Comparison of ENCODE assay signal across 18 cellular contexts in genomic region chr6:129680633-129681032, GRCh38. TPM values are rescaled to one million over a fixed set of nuclear protein-coding genes. Genes with fewer than 3 reads are reported as not detected.
A peak's percentile ranks its signal among the peaks of the same experiment; 100 is the strongest.
DNase-seq lines count a peak whose midpoint lies in the region; ATAC-seq and TF ChIP-seq lines count a peak whose summit lies in the region.
"Had no signal": no experiment of that assay in that cellular context is flagged by ENCODE, and none has a peak within 500 bp of the region (broad histone marks: within the 10 kb centered on the region; RNA-seq: fewer than 3 reads in every experiment).

No MANE protein-coding gene starts in this region.

- no peaks in the 10 kb centered on the region for H3K36me3 Mint-ChIP-seq in osteocyte (ENCODE audit: unreplicated experiment)
- H3K36me3 Mint-ChIP-seq: WTC11 had no signal

- H3K36me3 ChIP-seq in left ventricle myocardium inferior = no peaks in the 10 kb centered on the region
- no peaks in the 10 kb centered on the region for H3K36me3 ChIP-seq in brain microvascular endothelial cell (replicated peaks)
- no peaks in the 10 kb centered on the region for H3K36me3 ChIP-seq in uterus

- H3K4me3 ChIP-seq in left ventricle myocardium inferior (no peak overlapping the region), right cardiac atrium (ENCODE audit: low read length) (no peak overlapping the region), brain microvascular endothelial cell (ENCODE audit: low read depth, low read length) (no peak overlapping the region), uterus (no peak overlapping the region)

- 66% methylated on average over 4 of the region's 4 CpGs for WGBS in right cardiac atrium

- H3K4me1 ChIP-seq in left ventricle myocardium inferior = peaks cover 57% of the 10 kb centered on the region
- peaks cover 6% of the 10 kb centered on the region for H3K4me1 ChIP-seq in right cardiac atrium (ENCODE audit: control insufficient read depth, insufficient read depth, low read length)
- H3K4me1 ChIP-seq in uterus = no peaks in the 10 kb centered on the region

- in situ Hi-C loops in brain microvascular endothelial cell (cut with HindIII; ENCODE audit: low pct_ligation_motif_present, low sequenced_read_pairs) = no loop called here

- H3K27ac ChIP-seq in left ventricle myocardium inferior (replicated peaks) (peak overlapping the region; percentile 62), right cardiac atrium (ENCODE audit: low read length) (no peak overlapping the region), brain microvascular endothelial cell (peak overlapping the region; percentile 61), uterus (peak overlapping the region; percentile 24 to 75)

- H3K4me1 Mint-ChIP-seq in osteocyte (ENCODE audit: unreplicated experiment) = peaks cover 81% of the 10 kb centered on the region

- H3K9me3 ChIP-seq in left ventricle myocardium inferior (replicated peaks) = no peaks in the 10 kb centered on the region
- H3K9me3 ChIP-seq in right cardiac atrium (ENCODE audit: control insufficient read depth, low read length) = no peaks in the 10 kb centered on the region
- H3K9me3 ChIP-seq in uterus = no peaks in the 10 kb centered on the region

- intact Hi-C loops in left ventricle myocardium inferior (cut with micrococcal nuclease) = no loop called here
- intact Hi-C loops in right cardiac atrium (cut with DNase I) = no loop called here
- intact Hi-C loops in uterus (cut with DNase I; ENCODE audit: low total_unique reads) = no loop called here

- H3K4me3 Mint-ChIP-seq in osteocyte (ENCODE audit: unreplicated experiment) = no peak overlapping the region
- H3K4me3 Mint-ChIP-seq: T-helper 1 cell treated with Interleukin-12 subunit alpha and Interleukin-12 subunit beta and Interleukin-4 antibody, amounts not matched to agents 30 μg/mL and 1 μg/mL, for 36 hours; WTC11 had no signal

- TF ChIP-seq CTCF in left ventricle myocardium inferior (IDR thresholded peaks at IDR 0.05; ENCODE audit: borderline replicate concordance) = no peak
- no peak for TF ChIP-seq CTCF in brain microvascular endothelial cell (IDR thresholded peaks at IDR 0.05; ENCODE audit: low read depth, low read length, missing control alignments)
- TF ChIP-seq CTCF in osteocyte (IDR thresholded peaks at IDR 0.05) = no peak
- TF ChIP-seq CTCF in uterus (IDR thresholded peaks at IDR 0.05) = no peak

- no peaks in the 10 kb centered on the region for H3K27me3 Mint-ChIP-seq in osteocyte (ENCODE audit: unreplicated experiment)

- no peak for TF ChIP-seq POLR2A in uterus (IDR thresholded peaks at IDR 0.05)

- H3K27me3 ChIP-seq in left ventricle myocardium inferior (ENCODE audit: low read depth) (no peaks in the 10 kb centered on the region), right cardiac atrium (ENCODE audit: control insufficient read depth, insufficient read depth) (no peaks in the 10 kb centered on the region), brain microvascular endothelial cell (replicated peaks) (no peaks in the 10 kb centered on the region), uterus (no peaks in the 10 kb centered on the region)

- H3K27ac Mint-ChIP-seq in osteocyte (ENCODE audit: unreplicated experiment) = peak overlapping the region; percentile 86
- H3K27ac Mint-ChIP-seq: T-helper 1 cell treated with Interleukin-12 subunit alpha and Interleukin-12 subunit beta and Interleukin-4 antibody, amounts not matched to agents 30 μg/mL and 1 μg/mL, for 36 hours; WTC11 had no signal

- no peak for DNase-seq in left ventricle myocardium inferior
- DNase-seq in right cardiac atrium = no peak
- no peak for DNase-seq in brain microvascular endothelial cell
- DNase-seq in osteocyte (ENCODE audit: extremely low spot score, unreplicated experiment) = no peak
- no peak for DNase-seq in uterus
- no peak for DNase-seq in SIG-M5 treated with dmso at 0.1 percent for 504 hours (lab: John Stamatoyannopoulos, UW; ENCODE audit: unreplicated experiment)
- DNase-seq in NCI-H1417 (lab: John Stamatoyannopoulos, UW) = no peak
- DNase-seq: activated effector memory CD4-positive, alpha-beta T cell treated with Interleukin-2 at 50 U/mL for 16 hours; COR-L47; dermis blood vessel endothelial cell; erythroblast; Kasumi-1; kidney; NCI-H1436; stimulated activated naive CD8-positive, alpha-beta T cell treated with anti-CD3 and anti-CD28 coated beads, Interleukin-15, Interleukin-2, amounts not matched to agents 100 U/mL and 50 U/mL, for 24 hours had no signal

- ATAC-seq in right cardiac atrium = no peak
- ATAC-seq in GM18517 (IDR thresholded peaks at IDR 0.05; ENCODE audit: unreplicated experiment) = no peak
- ATAC-seq: stimulated activated naive CD8-positive, alpha-beta T cell treated with anti-CD3 and anti-CD28 coated beads, Interleukin-15, Interleukin-2, amounts not matched to agents 100 U/mL and 50 U/mL, for 24 hours; WTC11 had no signal

- peaks cover 2% of the 10 kb centered on the region for H3K9me3 Mint-ChIP-seq in osteocyte (ENCODE audit: unreplicated experiment)
- H3K9me3 Mint-ChIP-seq: T-helper 1 cell treated with Interleukin-12 subunit alpha and Interleukin-12 subunit beta and Interleukin-4 antibody, amounts not matched to agents 30 μg/mL and 1 μg/mL, for 36 hours; WTC11 had no signal

RNA-seq across cellular contexts. Expression of gene ARHGAP18, which starts 29.3 kb away (rescaled TPM):
- total RNA-seq in left ventricle myocardium inferior (5.6 TPM), right cardiac atrium (1 to 10 TPM; 5.3 to 6.5 (median 5.8) TPM), osteocyte (12.8 and 13.3 TPM in 2 replicates), uterus (10 to 100 TPM in 3 of 4 donors, 1 to 10 TPM in 1; 6.3 to 36.7 (median 15.4) TPM)
- polyA plus RNA-seq in right cardiac atrium = 3.0 TPM
